Comparison of ENCODE assay signal across 17 cellular contexts in genomic region chr17:6505425-6506142, GRCh38. TPM values are rescaled to one million over a fixed set of nuclear protein-coding genes. Genes with fewer than 3 reads are reported as not detected.
A peak's percentile ranks its signal among the peaks of the same experiment; 100 is the strongest.
DNase-seq lines count a peak whose midpoint lies in the region; TF ChIP-seq lines count a peak whose summit lies in the region.
"Had no signal": no experiment of that assay in that cellular context is flagged by ENCODE, and none has a peak within 500 bp of the region (broad histone marks: within the 10 kb centered on the region; RNA-seq: fewer than 3 reads in every experiment).

No MANE protein-coding gene starts in this region.

- H3K4me3 ChIP-seq in fibroblast of the aortic adventitia (ENCODE audit: low read depth, low read length): no peak overlapping the region
- H3K4me3 ChIP-seq: BLaER1, gastrocnemius medialis had no signal

- H3K4me3 Mint-ChIP-seq in HFFc6: peak overlapping the region; percentile 12; the same call in 1 of the 2 replicates
- H3K4me3 Mint-ChIP-seq: activated CD4-positive, alpha-beta memory T cell treated with anti-CD3 and anti-CD28 coated beads for 36 hours; dendritic cell treated with granulocyte-macrophage colony-stimulating factor and Interleukin-4, amounts not matched to agents 40 ng/mL and 50 ng/mL, for 4 days; IgD-negative memory B cell; stimulated activated naive CD8-positive, alpha-beta T cell treated with anti-CD3 and anti-CD28 coated beads, Interleukin-15, amount 100 ng/mL, for 72 hours had no signal

- H3K9me3 Mint-ChIP-seq in HFFc6: no peaks in the 10 kb centered on the region
- H3K9me3 Mint-ChIP-seq: activated CD4-positive, alpha-beta memory T cell treated with anti-CD3 and anti-CD28 coated beads for 36 hours; dendritic cell treated with granulocyte-macrophage colony-stimulating factor and Interleukin-4, amounts not matched to agents 40 ng/mL and 50 ng/mL, for 4 days; IgD-negative memory B cell; stimulated activated naive CD8-positive, alpha-beta T cell treated with anti-CD3 and anti-CD28 coated beads, Interleukin-15, amount 100 ng/mL, for 72 hours had no signal

- DNase-seq in HFFc6 (peak; percentile 26), amniotic epithelial cell (ENCODE audit: low read depth) (peak; percentile 88), fibroblast of the aortic adventitia (ENCODE audit: low read depth) (peak; percentile 59), renal cortical epithelial cell (ENCODE audit: low read depth) (peak; percentile 21), medulla oblongata (ENCODE audit: extremely low spot score) (no peak), GM10266 (ENCODE audit: extremely low spot score) (no peak), NCI-H524 (lab: John Stamatoyannopoulos, UW) (no peak), AG08396 (ENCODE audit: low spot score) (no peak)
- DNase-seq: activated CD4-positive, alpha-beta memory T cell treated with anti-CD3 and anti-CD28 coated beads for 36 hours; amniotic stem cell; DMS 273 treated with DMSO at 0.1 percent for 48 hours; gastrocnemius medialis; NCI-H1105; stimulated activated naive CD8-positive, alpha-beta T cell treated with anti-CD3 and anti-CD28 coated beads, Interleukin-15, amount 100 ng/mL, for 72 hours had no signal

- H3K4me1 Mint-ChIP-seq in HFFc6 (ENCODE audit: low read depth): no peaks in the 10 kb centered on the region; the same call in 1 of the 2 replicates
- H3K4me1 Mint-ChIP-seq: IgD-negative memory B cell; stimulated activated naive CD8-positive, alpha-beta T cell treated with anti-CD3 and anti-CD28 coated beads, Interleukin-15, amount 100 ng/mL, for 72 hours had no signal

- no peaks in the 10 kb centered on the region for H3K36me3 Mint-ChIP-seq in HFFc6 (ENCODE audit: low read depth)
- H3K36me3 Mint-ChIP-seq: activated CD4-positive, alpha-beta memory T cell treated with anti-CD3 and anti-CD28 coated beads for 36 hours; IgD-negative memory B cell had no signal

- H3K27ac Mint-ChIP-seq in HFFc6: peak overlapping the region; percentile 28; the same call in 1 of the 2 replicates
- H3K27ac Mint-ChIP-seq: activated CD4-positive, alpha-beta memory T cell treated with anti-CD3 and anti-CD28 coated beads for 36 hours; dendritic cell treated with granulocyte-macrophage colony-stimulating factor and Interleukin-4, amounts not matched to agents 40 ng/mL and 50 ng/mL, for 4 days had no signal

- TF ChIP-seq CTCF in HFFc6 (IDR thresholded peaks at IDR 0.05) (no peak), fibroblast of the aortic adventitia (IDR thresholded peaks at IDR 0.05; ENCODE audit: insufficient read depth, low read length) (no peak), GM10266 (IDR thresholded peaks at IDR 0.05; ENCODE audit: control insufficient read depth, insufficient read depth, low read depth, missing control alignments) (no peak)

- peaks cover 6% of the 10 kb centered on the region for H3K27me3 Mint-ChIP-seq in HFFc6 (ENCODE audit: insufficient read depth)
- H3K27me3 Mint-ChIP-seq: stimulated activated naive CD8-positive, alpha-beta T cell treated with anti-CD3 and anti-CD28 coated beads, Interleukin-15, amount 100 ng/mL, for 72 hours had no signal

RNA-seq across cellular contexts. Expression of gene PITPNM3, which starts 50.8 kb away (rescaled TPM):
- total RNA-seq in HFFc6 (2021; fragmentation: NEBNext Ultra II Directional; extraction: Animal tissue kit (Norgen Biotek cat#: 25700)): 1 to 10 TPM in 4 of 6 experiments, under 1 TPM in 2; 0.94 to 1.1 (median 1.0) TPM
- 0.57 and 1.3 TPM in 2 replicates for total RNA-seq in fibroblast of the aortic adventitia (ENCODE audit: low replicate concordance)
- 2.3 and 3.1 TPM in 2 replicates for total RNA-seq in renal cortical epithelial cell

Comparison
In these comparisons a context has a peak if more than half of its experiments do, and no peak if none do; other contexts are left out.
1. DNase-seq: peak in HFFc6 (single experiment), amniotic epithelial cell (single experiment), fibroblast of the aortic adventitia (single experiment) and renal cortical epithelial cell (single experiment); none in medulla oblongata (single experiment), GM10266 (single experiment), NCI-H524 (0 of 2) and AG08396 (single experiment).